ENCODE assay signal across 1 cellular context in the genomic region with DNA sequence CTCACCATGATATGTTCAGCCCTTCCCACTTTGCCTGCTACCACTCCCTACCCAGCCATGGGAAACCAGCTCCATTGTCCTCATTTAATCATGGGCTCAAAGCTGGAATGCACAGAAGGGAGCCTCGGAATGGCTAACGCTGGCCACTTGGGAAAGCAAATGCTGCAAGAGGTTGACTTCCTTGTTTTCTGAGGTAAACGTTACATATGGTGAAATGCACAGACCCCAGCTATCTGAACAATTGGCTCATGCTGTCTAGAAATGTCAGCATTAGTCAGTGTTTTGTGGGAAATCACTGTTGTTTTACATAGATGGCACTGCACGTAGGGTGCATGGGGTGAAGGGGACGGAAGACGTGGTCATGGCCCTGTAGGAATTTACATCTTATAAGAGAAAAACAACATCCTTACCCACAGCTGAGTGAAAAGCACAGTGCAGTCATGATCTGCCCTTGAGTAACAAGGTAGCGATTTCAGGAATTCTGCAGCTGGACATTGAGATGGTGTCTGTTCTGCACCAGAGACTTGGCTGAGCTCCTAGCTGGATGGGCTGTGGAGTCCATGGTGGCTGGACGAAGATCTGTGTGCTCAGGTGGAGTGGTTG.
TF ChIP-seq lines count a peak whose summit lies in the region.

No MANE protein-coding gene starts in this region.

TF ChIP-seq in SK-N-SH, 30 proteins besides CTCF, POLR2A, EP300 and RAD21 (continued from another document):
- TF ChIP-seq MAX (IDR thresholded peaks at IDR 0.05; ENCODE audit: low read depth) (no peak), YY1 (IDR thresholded peaks at IDR 0.05; ENCODE audit: low read depth) (no peak), CHD2 (IDR thresholded peaks at IDR 0.05; ENCODE audit: low read length, partially characterized antibody) (no peak), MXI1 (IDR thresholded peaks at IDR 0.05; ENCODE audit: low read depth, low read length) (no peak)
